ENCODE assay signal across 8 cellular contexts in the genomic region with DNA sequence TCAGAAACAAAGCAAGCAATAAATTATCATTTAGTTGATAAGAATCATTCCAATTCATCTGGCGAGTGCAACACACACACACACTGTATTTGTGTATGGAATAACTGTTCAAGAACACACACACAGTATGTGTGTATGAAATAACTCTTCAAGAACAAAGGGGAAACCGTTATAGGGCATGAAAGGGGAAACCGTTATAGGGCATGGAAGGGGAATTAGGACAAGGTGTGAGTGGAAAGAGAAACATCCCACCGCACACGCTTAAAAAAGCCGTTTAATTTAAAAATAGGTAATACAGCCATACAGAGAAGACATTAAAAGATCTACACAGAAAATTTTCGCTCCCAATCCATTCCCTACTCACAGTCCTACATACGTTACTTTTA.
DNase-seq lines count a peak whose midpoint lies in the region; ATAC-seq and TF ChIP-seq lines count a peak whose summit lies in the region.

No MANE protein-coding gene starts in this region.

- ATAC-seq in HG02759 (IDR thresholded peaks at IDR 0.05; ENCODE audit: unreplicated experiment): no peak

- CTCF ChIA-PET in activated naive CD4-positive, alpha-beta T cell treated with anti-CD3 and anti-CD28 coated beads, Interleukin-2, amount 10 ng/mL, durations not matched to agents 7 days and 5 days (lab: Charles Lee): no interaction called here

- H3K4me3 ChIP-seq in WI38 (ENCODE audit: low read depth, low read length) (peak overlapping the region; percentile 100), iPS-11a (ENCODE audit: low read depth, low read length) (peak overlapping the region; percentile 99)

- H3K9me3 Mint-ChIP-seq in activated naive CD4-positive, alpha-beta T cell treated with anti-CD3 and anti-CD28 coated beads, Interleukin-2, amount 10 ng/mL, durations not matched to agents 7 days and 5 days: no peaks in the 10 kb centered on the region

- no peak for TF ChIP-seq CTCF in WI38 (IDR thresholded peaks at IDR 0.05; ENCODE audit: low read depth, low read length)

- H3K4me1 Mint-ChIP-seq in activated naive CD4-positive, alpha-beta T cell treated with anti-CD3 and anti-CD28 coated beads, Interleukin-2, amount 10 ng/mL, durations not matched to agents 7 days and 5 days: peaks cover 32% of the 10 kb centered on the region

- H3K27ac ChIP-seq in substantia nigra (ENCODE audit: low read depth, low read length, poor library complexity, severe bottlenecking): peak overlapping the region; percentile 61

- H3K4me3 Mint-ChIP-seq in activated naive CD4-positive, alpha-beta T cell treated with anti-CD3 and anti-CD28 coated beads, Interleukin-2, amount 10 ng/mL, durations not matched to agents 7 days and 5 days: peak overlapping the region; percentile 90

- no peak for DNase-seq in activated naive CD4-positive, alpha-beta T cell treated with anti-CD3 and anti-CD28 coated beads, Interleukin-2, amount 10 ng/mL, durations not matched to agents 7 days and 5 days
- DNase-seq in activated naive CD4-positive, alpha-beta T cell treated with anti-CD3 and anti-CD28 coated beads, Interleukin-2, amount 50 U/mL, for 16 hours: no peak
- no peak for DNase-seq in substantia nigra (lab: John Stamatoyannopoulos, UW)
- DNase-seq in NCI-H1092 (lab: John Stamatoyannopoulos, UW): no peak
- DNase-seq in SKM-1 (lab: John Stamatoyannopoulos, UW; ENCODE audit: unreplicated experiment): no peak

- H3K27me3 Mint-ChIP-seq in activated naive CD4-positive, alpha-beta T cell treated with anti-CD3 and anti-CD28 coated beads, Interleukin-2, amount 10 ng/mL, durations not matched to agents 7 days and 5 days: no peaks in the 10 kb centered on the region

- peaks cover 13% of the 10 kb centered on the region for H3K36me3 Mint-ChIP-seq in activated naive CD4-positive, alpha-beta T cell treated with anti-CD3 and anti-CD28 coated beads, Interleukin-2, amount 10 ng/mL, durations not matched to agents 7 days and 5 days

- peak overlapping the region; percentile 92 for H3K27ac Mint-ChIP-seq in activated naive CD4-positive, alpha-beta T cell treated with anti-CD3 and anti-CD28 coated beads, Interleukin-2, amount 10 ng/mL, durations not matched to agents 7 days and 5 days
